In the genomic region with DNA sequence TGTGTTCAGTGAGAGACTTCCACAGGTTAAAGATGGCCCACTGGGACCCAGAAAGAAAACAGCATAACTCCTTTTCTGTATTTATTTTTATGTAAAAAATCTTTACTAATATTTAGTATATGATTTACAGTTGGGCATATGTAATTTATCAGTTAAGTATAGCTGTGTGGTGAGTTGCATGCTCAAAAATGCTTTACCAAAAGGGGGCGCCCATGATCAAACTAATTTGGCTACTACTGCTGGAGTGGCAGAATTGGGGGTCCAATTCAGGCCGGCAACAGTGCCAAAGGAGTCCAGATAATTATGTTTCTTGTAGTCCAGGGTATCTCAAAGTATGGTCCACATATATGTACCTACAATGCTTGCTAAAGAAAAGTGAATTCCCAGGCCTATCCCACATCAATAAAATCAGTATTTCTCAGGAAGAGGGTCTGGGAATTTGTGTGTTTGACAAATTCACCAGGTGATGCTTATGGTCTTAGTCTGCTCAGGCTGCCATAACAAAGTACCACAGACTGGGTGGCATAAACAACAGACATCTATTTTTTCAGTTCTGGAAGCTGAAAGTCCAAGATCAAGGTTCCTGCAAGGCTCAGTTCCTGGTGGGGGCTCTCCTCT, we compare ENCODE assay signal across 8 cellular contexts.
DNase-seq lines count a peak whose midpoint lies in the region; ATAC-seq and TF ChIP-seq lines count a peak whose summit lies in the region.

No MANE protein-coding gene starts in this region.

- intact Hi-C loops in esophagus squamous epithelium (cut with DNase I) (no loop called here), gastrocnemius medialis (cut with DNase I; ENCODE audit: low total_unique reads) (no loop called here)

- H3K36me3 ChIP-seq in esophagus squamous epithelium (no peaks in the 10 kb centered on the region), gastrocnemius medialis (no peaks in the 10 kb centered on the region)

- in situ Hi-C loops in gastrocnemius medialis (cut with MboI; ENCODE audit: low sequenced_read_pairs in 4 of 4): loop anchor here in 1 of 4 donors (10.0 kb wide), 1 partner anchor 613 kb away; no protein-coding TSS in a partner anchor

- ATAC-seq in gastrocnemius medialis (no peak), GM18519 (IDR thresholded peaks at IDR 0.05; ENCODE audit: low FRiP score, unreplicated experiment) (no peak), HG03378 (IDR thresholded peaks at IDR 0.05; ENCODE audit: unreplicated experiment) (no peak), HG03571 (IDR thresholded peaks at IDR 0.05; ENCODE audit: unreplicated experiment) (no peak)

- H3K4me3 ChIP-seq in GM12865 (ENCODE audit: low read depth, low read length): no peak overlapping the region
- H3K4me3 ChIP-seq in esophagus squamous epithelium: no peak overlapping the region
- no peak overlapping the region for H3K4me3 ChIP-seq in gastrocnemius medialis

- H3K27ac ChIP-seq in esophagus squamous epithelium (no peak overlapping the region), gastrocnemius medialis (no peak overlapping the region)

- TF ChIP-seq POLR2A in esophagus squamous epithelium (IDR thresholded peaks at IDR 0.05) (no peak), gastrocnemius medialis (IDR thresholded peaks at IDR 0.05) (no peak)

- H3K9me3 ChIP-seq in esophagus squamous epithelium (no peaks in the 10 kb centered on the region), gastrocnemius medialis (no peaks in the 10 kb centered on the region)

- peak; percentile 56 for TF ChIP-seq CTCF in GM12865 (IDR thresholded peaks at IDR 0.05; ENCODE audit: insufficient read depth, low read depth, low read length, missing control alignments)
- TF ChIP-seq CTCF in esophagus squamous epithelium (IDR thresholded peaks at IDR 0.05): peak; percentile 46 to 66 (median 56)
- peak in 3 of 5 experiments; percentile 9 to 42 (median 33) for TF ChIP-seq CTCF in gastrocnemius medialis (IDR thresholded peaks at IDR 0.05 in 4 of 5, conservative IDR thresholded peaks at IDR 0.05 in 1 of 5)

- H3K4me1 ChIP-seq in esophagus squamous epithelium (peaks cover 0 to 4% (median 0%) of the 10 kb centered on the region in 3 donors), gastrocnemius medialis (no peaks in the 10 kb centered on the region)

- DNase-seq in GM12865 (ENCODE audit: low read depth): peak; percentile 49
- peak; percentile 65 for DNase-seq in NCI-H2029 treated with DMSO at 0.1 percent for 48 hours (lab: John Stamatoyannopoulos, UW)
- DNase-seq in activated CD8-positive, alpha-beta memory T cell treated with anti-CD3 and anti-CD28 coated beads for 4 hours (ENCODE audit: low read depth in 2 of 2): peak; percentile 4 to 15
- DNase-seq in esophagus squamous epithelium (lab: John Stamatoyannopoulos, UW): no peak
- no peak for DNase-seq in gastrocnemius medialis

- 9 to 25% methylated on average over 2 of the region's 2 CpGs for WGBS in esophagus squamous epithelium, 2 donors

- no peaks in the 10 kb centered on the region for H3K27me3 ChIP-seq in esophagus squamous epithelium
- H3K27me3 ChIP-seq in gastrocnemius medialis: no peaks in the 10 kb centered on the region

Comparison
In these comparisons a context has a peak if more than half of its experiments do, and no peak if none do; other contexts are left out.
1. DNase-seq: peak in GM12865 (single experiment), NCI-H2029 treated with DMSO at 0.1 percent for 48 hours (single experiment) and activated CD8-positive, alpha-beta memory T cell treated with anti-CD3 and anti-CD28 coated beads for 4 hours (2 of 2); none in esophagus squamous epithelium (single experiment) and gastrocnemius medialis (0 of 2).
2. Peak in every context shown above with its lines, with median percentiles within 50 percentile points of each other: CTCF ChIP-seq.